9 cellular contexts compared by ENCODE assay signal in genomic region chr6:145214570-145214969, GRCh38.
A peak's percentile ranks its signal among the peaks of the same experiment; 100 is the strongest.
DNase-seq lines count a peak whose midpoint lies in the region; ATAC-seq and TF ChIP-seq lines count a peak whose summit lies in the region.
"Had no signal": no experiment of that assay in that cellular context is flagged by ENCODE, and none has a peak within 500 bp of the region (broad histone marks: within the 10 kb centered on the region; RNA-seq: fewer than 3 reads in every experiment).

No MANE protein-coding gene starts in this region.

- DNase-seq in Ammon's horn (ENCODE audit: low spot score): peak; percentile 5
- DNase-seq in GM23338 (ENCODE audit: low spot score): peak; percentile 57
- peak; percentile 34 for DNase-seq in RPMI7951 (ENCODE audit: low read depth)
- DNase-seq in foreskin fibroblast: peak in 1 of 2 donors; percentile 64
- no peak for DNase-seq in transverse colon
- no peak for DNase-seq in NCI-H510A treated with DMSO at 0.1 percent for 48 hours (lab: John Stamatoyannopoulos, UW)
- DNase-seq in HK-2 (ENCODE audit: unreplicated experiment): no peak
- no peak for DNase-seq in activated effector memory CD4-positive, alpha-beta T cell treated with anti-CD3 and anti-CD28 coated beads, Interleukin-2, amount 50 U/mL, for 16 hours

- H3K4me3 ChIP-seq in GM23338 (no peak overlapping the region), foreskin fibroblast (ENCODE audit: low read depth in 1 of 2, low read length in 2 of 2) (no peak overlapping the region), transverse colon (no peak overlapping the region)

- no peak overlapping the region for H3K4me3 Mint-ChIP-seq in GM23338
- H3K4me3 Mint-ChIP-seq: memory B cell had no signal

- H3K27ac ChIP-seq in GM23338 (ENCODE audit: low read depth) (no peak overlapping the region), transverse colon (no peak overlapping the region)

- no peaks in the 10 kb centered on the region for H3K27me3 Mint-ChIP-seq in GM23338 (ENCODE audit: insufficient read depth, low read depth, poor library complexity)
- H3K27me3 Mint-ChIP-seq: memory B cell had no signal

- TF ChIP-seq CTCF in GM23338 (conservative IDR thresholded peaks at IDR 0.05; ENCODE audit: low read depth in 2 of 2) (peak in 1 of 2 experiments; percentile 74; a peak in 3 of 4 replicates), foreskin fibroblast (IDR thresholded peaks at IDR 0.05; ENCODE audit: low read depth, low read length) (peak; percentile 36), transverse colon (IDR thresholded peaks at IDR 0.05) (peak; percentile 29 to 55 (median 42))

- intact Hi-C loops in transverse colon (cut with DNase I; ENCODE audit: low total_unique reads): no loop called here

- H4K20me1 ChIP-seq in GM23338 (replicated peaks; ENCODE audit: insufficient read depth): no peaks in the 10 kb centered on the region

- H3K36me3 ChIP-seq in GM23338 (ENCODE audit: insufficient read depth) (no peaks in the 10 kb centered on the region), transverse colon (no peaks in the 10 kb centered on the region)

- no peaks in the 10 kb centered on the region for H3F3A ChIP-seq in GM23338 (replicated peaks; ENCODE audit: low read depth)

- H3K27me3 ChIP-seq in GM23338 (ENCODE audit: insufficient read depth) (no peaks in the 10 kb centered on the region), transverse colon (no peaks in the 10 kb centered on the region)

- no peaks in the 10 kb centered on the region for H3K9me3 ChIP-seq in transverse colon

- no peaks in the 10 kb centered on the region for H3K4me1 ChIP-seq in GM23338 (ENCODE audit: insufficient read depth)
- H3K4me1 ChIP-seq in transverse colon: no peaks in the 10 kb centered on the region

- in situ Hi-C loops in transverse colon (cut with MboI; ENCODE audit: low pct_ligation_motif_present in 1 of 4, low pct_unique_long_range_greater_than_20kb in 1 of 4, low sequenced_read_pairs in 3 of 4): loop anchor here in 3 of 4 donors (25.0 kb wide), 1 partner anchor 627 kb away; no protein-coding TSS in a partner anchor

- WGBS in transverse colon (ENCODE audit: low coverage in 1 of 2), 2 donors: 2 to 5% methylated on average over 2 of the region's 2 CpGs

- no peak overlapping the region for H2AFZ ChIP-seq in GM23338

- no peak overlapping the region for H3K27ac Mint-ChIP-seq in GM23338
- H3K27ac Mint-ChIP-seq: memory B cell had no signal

- ATAC-seq in GM23338: no peak

- TF ChIP-seq EP300 in transverse colon (IDR thresholded peaks at IDR 0.05; ENCODE audit: low read depth): no peak

- no peak overlapping the region for H3K4me2 ChIP-seq in GM23338

- no peaks in the 10 kb centered on the region for H3K4me1 Mint-ChIP-seq in GM23338

- no peaks in the 10 kb centered on the region for H3K79me2 ChIP-seq in GM23338 (replicated peaks; ENCODE audit: insufficient read depth)

- H3K9me2 ChIP-seq in GM23338 (ENCODE audit: insufficient read depth): no peaks in the 10 kb centered on the region

- TF ChIP-seq POLR2A in transverse colon (IDR thresholded peaks at IDR 0.05): no peak

- no peaks in the 10 kb centered on the region for H3K36me3 Mint-ChIP-seq in GM23338 (ENCODE audit: low read depth)
- H3K36me3 Mint-ChIP-seq: memory B cell had no signal

- H3K9me3 Mint-ChIP-seq in GM23338: no peaks in the 10 kb centered on the region
- H3K9me3 Mint-ChIP-seq: memory B cell had no signal

TF ChIP-seq in GM23338, 12 proteins besides CTCF, POLR2A, EP300 and RAD21 (continues in another document):
- TF ChIP-seq POLR2AphosphoS5 (IDR thresholded peaks at IDR 0.05; ENCODE audit: low read depth): no peak
- TF ChIP-seq STAT1 (IDR thresholded peaks at IDR 0.05; ENCODE audit: unreplicated experiment): no peak
- no peak for TF ChIP-seq REST (IDR thresholded peaks at IDR 0.05; ENCODE audit: unreplicated experiment)
- no peak for TF ChIP-seq ZNF462 (CRISPR knock-in tag; IDR thresholded peaks at IDR 0.05)
- TF ChIP-seq NANOG (IDR thresholded peaks at IDR 0.05; ENCODE audit: borderline replicate concordance): no peak

Comparison
In these comparisons a context has a peak if more than half of its experiments do, and no peak if none do; other contexts are left out.
1. DNase-seq: peak in Ammon's horn (single experiment), GM23338 (single experiment) and RPMI7951 (single experiment); none in transverse colon (single experiment), NCI-H510A treated with DMSO at 0.1 percent for 48 hours (single experiment), HK-2 (single experiment) and activated effector memory CD4-positive, alpha-beta T cell treated with anti-CD3 and anti-CD28 coated beads, Interleukin-2, amount 50 U/mL, for 16 hours (single experiment).